In the genomic region with DNA sequence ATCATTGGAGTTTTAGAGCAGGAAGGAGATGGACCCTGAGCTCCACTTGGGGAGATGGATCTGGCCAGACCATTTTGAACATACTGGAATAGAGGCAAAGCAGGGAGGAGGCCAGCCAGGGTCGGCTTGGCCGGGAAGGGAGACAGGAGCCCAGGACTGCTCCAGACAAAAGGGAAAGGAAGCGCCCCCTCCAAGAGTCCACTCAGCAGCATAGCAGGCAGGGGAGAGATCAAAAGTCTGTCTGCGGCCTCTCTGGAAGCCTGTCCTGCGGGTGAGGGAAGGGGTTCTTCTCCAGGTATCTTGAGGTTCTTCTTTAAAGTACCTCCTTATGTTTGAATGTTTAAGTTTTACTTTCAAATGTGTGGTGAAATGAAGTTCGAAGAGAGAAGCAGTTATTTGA, we compare ENCODE assay signal across 21 cellular contexts.
DNase-seq lines count a peak whose midpoint lies in the region; ATAC-seq and TF ChIP-seq lines count a peak whose summit lies in the region.
"Had no signal": no experiment of that assay in that cellular context is flagged by ENCODE, and none has a peak within 500 bp of the region (broad histone marks: within the 10 kb centered on the region; RNA-seq: fewer than 3 reads in every experiment).

No MANE protein-coding gene starts in this region.

- H3K36me3 ChIP-seq in Caco-2 (ENCODE audit: control insufficient read depth, insufficient read depth, low read length) (no peaks in the 10 kb centered on the region), H7 (replicated peaks; ENCODE audit: control insufficient read depth, insufficient read depth, low read length) (no peaks in the 10 kb centered on the region), heart left ventricle (peaks cover 0 to 46% (median 18%) of the 10 kb centered on the region in 9 donors), mesenchymal stem cell (ENCODE audit: control insufficient read depth in 1 of 2, insufficient read depth in 2 of 2, low read depth in 1 of 2, low read length in 2 of 2) (peaks cover 33 to 36% of the 10 kb centered on the region in 2 experiments), psoas muscle (ENCODE audit: insufficient read depth in 1 of 2, low read depth in 1 of 2) (peaks cover 0 to 5% of the 10 kb centered on the region in 2 donors)
- H3K36me3 ChIP-seq: BE2C had no signal

- H3K27me3 Mint-ChIP-seq in Caco-2 (ENCODE audit: insufficient read depth, unreplicated experiment) (no peaks in the 10 kb centered on the region), WTC11 (ENCODE audit: low read depth) (no peaks in the 10 kb centered on the region)
- H3K27me3 Mint-ChIP-seq: CD8-positive, alpha-beta memory T cell had no signal

- H2AFZ ChIP-seq in mesenchymal stem cell (ENCODE audit: low read depth, low read length) = no peak overlapping the region

- H3K27me3 ChIP-seq in Caco-2 (replicated peaks; ENCODE audit: control insufficient read depth, insufficient read depth, low read length) = no peaks in the 10 kb centered on the region
- H3K27me3 ChIP-seq in H7 (ENCODE audit: control insufficient read depth, insufficient read depth, low read length) = no peaks in the 10 kb centered on the region
- no peaks in the 10 kb centered on the region for H3K27me3 ChIP-seq in heart left ventricle
- H3K27me3 ChIP-seq in mesenchymal stem cell (ENCODE audit: control insufficient read depth in 1 of 2, insufficient read depth in 1 of 2, low read length in 2 of 2) = no peaks in the 10 kb centered on the region
- H3K27me3 ChIP-seq in psoas muscle (ENCODE audit: insufficient read depth in 3 of 3, low read length in 2 of 3) = no peaks in the 10 kb centered on the region
- H3K27me3 ChIP-seq: BE2C, BLaER1 had no signal

- H3K36me3 Mint-ChIP-seq in Caco-2 (ENCODE audit: insufficient read depth, unreplicated experiment) = peaks cover 10% of the 10 kb centered on the region
- peaks cover 12% of the 10 kb centered on the region for H3K36me3 Mint-ChIP-seq in WTC11
- H3K36me3 Mint-ChIP-seq: CD14-positive monocyte; CD4-positive, alpha-beta memory T cell; CD4-positive, CD25-positive, alpha-beta regulatory T cell had no signal

- H3K4me3 Mint-ChIP-seq in Caco-2 (ENCODE audit: unreplicated experiment) = no peak overlapping the region
- H3K4me3 Mint-ChIP-seq in WTC11 = no peak overlapping the region
- H3K4me3 Mint-ChIP-seq: CD14-positive monocyte; CD4-positive, alpha-beta memory T cell; CD4-positive, CD25-positive, alpha-beta regulatory T cell; CD8-positive, alpha-beta memory T cell had no signal

- TF ChIP-seq POLR2A in heart left ventricle (IDR thresholded peaks at IDR 0.05) = no peak

- TF ChIP-seq CTCF in Caco-2 (IDR thresholded peaks at IDR 0.05; ENCODE audit: insufficient read depth in 1 of 2, low read depth in 1 of 2, low read length in 1 of 2, severe bottlenecking in 1 of 2, unreplicated experiment in 1 of 2) = no peak
- TF ChIP-seq CTCF in WTC11 (IDR thresholded peaks at IDR 0.05) = no peak
- no peak for TF ChIP-seq CTCF in heart left ventricle (IDR thresholded peaks at IDR 0.05)
- TF ChIP-seq CTCF in psoas muscle (IDR thresholded peaks at IDR 0.05) = no peak

- intact Hi-C loops in Caco-2 (cut with micrococcal nuclease; ENCODE audit: unreplicated experiment) = no loop called here
- intact Hi-C loops in heart left ventricle (cut with DNase I) = no loop called here
- intact Hi-C loops in psoas muscle (cut with DNase I) = no loop called here

- H4K91ac ChIP-seq in mesenchymal stem cell (ENCODE audit: low read length) = no peak overlapping the region

- ATAC-seq in WTC11 (peak; percentile 62), heart left ventricle (no peak), psoas muscle (no peak)

- H3K9ac ChIP-seq in mesenchymal stem cell (ENCODE audit: low read length) = no peak overlapping the region
- H3K9ac ChIP-seq: BLaER1 had no signal

- no peak overlapping the region for H3K4me2 ChIP-seq in mesenchymal stem cell (ENCODE audit: low read length, poor library complexity, severe bottlenecking)
- H3K4me2 ChIP-seq: BLaER1 had no signal

- no peak overlapping the region for H2BK15ac ChIP-seq in mesenchymal stem cell (ENCODE audit: low read depth, poor library complexity, severe bottlenecking)

- DNase-seq in Caco-2 = no peak
- peak; percentile 65 for DNase-seq in H7
- no peak for DNase-seq in WTC11 (ENCODE audit: low spot score)
- peak; percentile 35 for DNase-seq in mesenteric fat pad (ENCODE audit: low spot score)
- DNase-seq in HUDEP-2 (lab: John Stamatoyannopoulos, UW; ENCODE audit: unreplicated experiment in 76 of 76) = no peak
- no peak for DNase-seq in heart left ventricle
- no peak for DNase-seq in mesenchymal stem cell
- no peak for DNase-seq in psoas muscle
- DNase-seq: ACHN; BE2C; C1 segment of cervical spinal cord; Calu3; CD4-positive, alpha-beta memory T cell; CD4-positive, CD25-positive, alpha-beta regulatory T cell; CD8-positive, alpha-beta memory T cell; COR-L47; DMS79 treated with DMSO at 0.1 percent for 48 hours; GF-D8 had no signal

- H2BK5ac ChIP-seq in mesenchymal stem cell (ENCODE audit: low read depth, low read length, poor library complexity, severe bottlenecking) = no peak overlapping the region

- no peak overlapping the region for H3K23ac ChIP-seq in mesenchymal stem cell (ENCODE audit: low read length in 2 of 2)

- H3K27ac Mint-ChIP-seq in Caco-2 (ENCODE audit: unreplicated experiment) (peak overlapping the region; percentile 34), WTC11 (no peak overlapping the region)
- H3K27ac Mint-ChIP-seq: CD4-positive, alpha-beta memory T cell; CD4-positive, CD25-positive, alpha-beta regulatory T cell; CD8-positive, alpha-beta memory T cell had no signal

- no peak overlapping the region for H2BK12ac ChIP-seq in mesenchymal stem cell (ENCODE audit: low read length in 2 of 2)

- H3K18ac ChIP-seq in mesenchymal stem cell (ENCODE audit: low read depth in 1 of 2, low read length in 2 of 2) = no peak overlapping the region

- BruUV-seq in Caco-2 (replicated peaks; lab: Mats Ljungman, UMichigan) = no TSS peak

- no peaks in the 10 kb centered on the region for H3K9me3 Mint-ChIP-seq in Caco-2 (ENCODE audit: unreplicated experiment)
- H3K9me3 Mint-ChIP-seq in WTC11 = no peaks in the 10 kb centered on the region
- H3K9me3 Mint-ChIP-seq: CD8-positive, alpha-beta memory T cell had no signal

- no peak overlapping the region for H2AK5ac ChIP-seq in mesenchymal stem cell (ENCODE audit: low read length, severe bottlenecking)

- H3K79me1 ChIP-seq in mesenchymal stem cell (replicated peaks; ENCODE audit: low read length, poor library complexity, severe bottlenecking) = no peaks in the 10 kb centered on the region

- H3K4me1 Mint-ChIP-seq in Caco-2 (ENCODE audit: low read depth, unreplicated experiment) (peaks cover 13% of the 10 kb centered on the region), WTC11 (peaks cover 20% of the 10 kb centered on the region)
- H3K4me1 Mint-ChIP-seq: CD14-positive monocyte; CD4-positive, alpha-beta memory T cell; CD4-positive, CD25-positive, alpha-beta regulatory T cell; CD8-positive, alpha-beta memory T cell had no signal

- no peak overlapping the region for H3K14ac ChIP-seq in mesenchymal stem cell (ENCODE audit: low read length in 2 of 2)

- CTCF ChIA-PET in Caco-2 (lab: Charles Lee) = no interaction called here
- CTCF ChIA-PET in WTC11 (lab: Charles Lee) = interaction anchor here (0.7 to 0.8 kb wide), 2 partner anchors 12 to 101 kb away, joined by 3 read pairs; no protein-coding TSS in a partner anchor

- WGBS in heart left ventricle, 4 donors = 89 to 95% (median 92%) methylated on average over 6 of the region's 6 CpGs
- 88% methylated on average over 6 of the region's 6 CpGs for WGBS in mesenchymal stem cell
- WGBS in psoas muscle, 3 donors = 88 to 90% (median 88%) methylated on average over 6 of the region's 6 CpGs

- H3K4me3 ChIP-seq in Caco-2 (ENCODE audit: low read depth, low read length) (no peak overlapping the region), H7 (ENCODE audit: insufficient read depth, low read depth, low read length) (no peak overlapping the region), heart left ventricle (no peak overlapping the region), mesenchymal stem cell (ENCODE audit: insufficient read depth in 1 of 2, low read depth in 1 of 2, low read length in 2 of 2) (no peak overlapping the region), psoas muscle (no peak overlapping the region)
- H3K4me3 ChIP-seq: BLaER1 had no signal

- H3K4ac ChIP-seq in mesenchymal stem cell (ENCODE audit: low read depth in 1 of 2, low read length in 2 of 2) = no peak overlapping the region

- H2BK120ac ChIP-seq in mesenchymal stem cell (ENCODE audit: low read depth, low read length) = no peak overlapping the region

- H3K4me1 ChIP-seq in Caco-2 = no peaks in the 10 kb centered on the region
- H3K4me1 ChIP-seq in heart left ventricle = no peaks in the 10 kb centered on the region
- peaks cover 9% of the 10 kb centered on the region for H3K4me1 ChIP-seq in mesenchymal stem cell (ENCODE audit: control insufficient read depth, insufficient read depth, low read depth, low read length)
- no peaks in the 10 kb centered on the region for H3K4me1 ChIP-seq in psoas muscle
- H3K4me1 ChIP-seq: BE2C, BLaER1 had no signal

- no peak overlapping the region for H4K8ac ChIP-seq in mesenchymal stem cell (ENCODE audit: low read length)

- POLR2A ChIA-PET in Caco-2 (lab: Charles Lee) = no interaction called here
- POLR2A ChIA-PET in WTC11 (lab: Charles Lee) = no interaction called here

- no peaks in the 10 kb centered on the region for H3K9me3 ChIP-seq in Caco-2
- no peaks in the 10 kb centered on the region for H3K9me3 ChIP-seq in heart left ventricle
- H3K9me3 ChIP-seq in mesenchymal stem cell (ENCODE audit: control insufficient read depth, low read length) = no peaks in the 10 kb centered on the region
- H3K9me3 ChIP-seq in psoas muscle = no peaks in the 10 kb centered on the region
- H3K9me3 ChIP-seq: BE2C, BLaER1 had no signal

- no peak overlapping the region for H3K27ac ChIP-seq in heart left ventricle
- no peak overlapping the region for H3K27ac ChIP-seq in mesenchymal stem cell (ENCODE audit: low read length, poor library complexity, severe bottlenecking)
- H3K27ac ChIP-seq in psoas muscle = no peak overlapping the region
- H3K27ac ChIP-seq: 22Rv1, BLaER1 had no signal

TF ChIP-seq in WTC11, 78 proteins besides CTCF, POLR2A, EP300 and RAD21:
- TF ChIP-seq, protein P1, sequence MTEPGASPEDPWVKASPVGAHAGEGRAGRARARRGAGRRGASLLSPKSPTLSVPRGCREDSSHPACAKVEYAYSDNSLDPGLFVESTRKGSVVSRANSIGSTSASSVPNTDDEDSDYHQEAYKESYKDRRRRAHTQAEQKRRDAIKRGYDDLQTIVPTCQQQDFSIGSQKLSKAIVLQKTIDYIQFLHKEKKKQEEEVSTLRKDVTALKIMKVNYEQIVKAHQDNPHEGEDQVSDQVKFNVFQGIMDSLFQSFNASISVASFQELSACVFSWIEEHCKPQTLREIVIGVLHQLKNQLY (CRISPR knock-in tag; IDR thresholded peaks at IDR 0.05) = no peak

Comparison
In these comparisons a context has a peak if more than half of its experiments do, and no peak if none do; other contexts are left out.
1. DNase-seq: peak in H7 (single experiment) and mesenteric fat pad (single experiment); none in Caco-2 (0 of 2), WTC11 (single experiment), HUDEP-2 (0 of 76), heart left ventricle (0 of 5), mesenchymal stem cell (single experiment) and psoas muscle (0 of 2).